Comparison of ENCODE assay signal across 11 cellular contexts in the genomic region with DNA sequence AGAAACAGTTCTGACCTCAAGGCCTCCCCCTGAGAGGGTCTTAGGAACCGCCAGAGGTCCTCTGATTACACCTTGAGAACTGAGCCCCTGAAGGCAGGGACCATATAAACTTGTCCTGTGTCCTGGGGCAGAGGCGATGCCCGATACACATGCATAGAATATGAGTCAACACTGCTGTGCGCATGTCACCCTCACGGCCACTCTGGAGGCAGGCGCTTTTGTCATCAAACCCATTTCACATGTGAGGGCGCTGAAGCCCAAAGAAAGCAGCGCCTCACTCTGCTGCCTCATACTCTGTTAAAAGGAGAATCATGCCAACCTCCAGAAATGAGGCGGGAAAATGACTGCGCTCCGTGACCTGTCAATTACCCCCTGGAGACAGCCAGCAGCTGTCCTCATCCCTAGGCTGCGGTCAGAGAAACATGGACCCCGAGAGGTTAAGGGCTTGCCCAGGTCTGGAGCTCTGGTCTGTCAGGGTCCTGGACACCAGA.
A peak's percentile ranks its signal among the peaks of the same experiment; 100 is the strongest.
DNase-seq lines count a peak whose midpoint lies in the region; ATAC-seq lines count a peak whose summit lies in the region.
"Had no signal": no experiment of that assay in that cellular context is flagged by ENCODE, and none has a peak within 500 bp of the region (broad histone marks: within the 10 kb centered on the region; RNA-seq: fewer than 3 reads in every experiment).

No MANE protein-coding gene starts in this region.

- H3K23ac ChIP-seq in neuronal stem cell (ENCODE audit: low read depth, low read length, poor library complexity), result no peak overlapping the region

- H3K27ac Mint-ChIP-seq in activated naive CD8-positive, alpha-beta T cell treated with anti-CD3 and anti-CD28 coated beads for 36 hours, result no peak overlapping the region
- H3K27ac Mint-ChIP-seq: activated B cell treated with CpG ODN at 0.5 μM for 24 hours; stimulated activated naive CD8-positive, alpha-beta T cell treated with anti-CD3 and anti-CD28 coated beads, Interleukin-15, Interleukin-2, amounts not matched to agents 100 ng/mL and 50 ng/mL, for 24 hours had no signal

- no peaks in the 10 kb centered on the region for H3K36me3 Mint-ChIP-seq in activated naive CD8-positive, alpha-beta T cell treated with anti-CD3 and anti-CD28 coated beads for 36 hours

- H2AK5ac ChIP-seq in neuronal stem cell (ENCODE audit: low read depth, low read length), result no peak overlapping the region

- no peak overlapping the region for H3K4me3 ChIP-seq in neuronal stem cell (ENCODE audit: low read length in 2 of 2)

- H3K4ac ChIP-seq in neuronal stem cell (ENCODE audit: low read length), result no peak overlapping the region

- no peak overlapping the region for H2BK12ac ChIP-seq in neuronal stem cell (ENCODE audit: low read length)

- peak; percentile 82 for DNase-seq in DMS153 (lab: John Stamatoyannopoulos, UW)
- DNase-seq in M059J (ENCODE audit: low read depth), result peak; percentile 15
- DNase-seq in RPMI7951 (ENCODE audit: low read depth), result peak; percentile 9
- no peak for DNase-seq in neuronal stem cell (ENCODE audit: low spot score)
- no peak for DNase-seq in activated naive CD8-positive, alpha-beta T cell treated with anti-CD3 and anti-CD28 coated beads for 36 hours
- DNase-seq: activated B cell treated with CpG ODN at 0.5 μM for 24 hours; NCI-H82; stimulated activated CD4-positive, alpha-beta T cell treated with anti-CD3 and anti-CD28 coated beads, Interleukin-4, amount 100 ng/mL, for 24 hours had no signal

- WGBS in neuronal stem cell (ENCODE audit: extremely low coverage in 2 of 2, insufficient read length in 2 of 2, insufficient replicate concordance in 1 of 2), 2 donors, result no CpG with 5 or more reads among the region's 13 CpGs

- no peak overlapping the region for H4K8ac ChIP-seq in neuronal stem cell (ENCODE audit: low read depth, low read length)

- peaks cover 3% of the 10 kb centered on the region for H3K27me3 Mint-ChIP-seq in activated naive CD8-positive, alpha-beta T cell treated with anti-CD3 and anti-CD28 coated beads for 36 hours
- H3K27me3 Mint-ChIP-seq: stimulated activated naive CD8-positive, alpha-beta T cell treated with anti-CD3 and anti-CD28 coated beads, Interleukin-15, Interleukin-2, amounts not matched to agents 100 ng/mL and 50 ng/mL, for 24 hours had no signal

- H2BK120ac ChIP-seq in neuronal stem cell (ENCODE audit: low read depth, low read length), result no peak overlapping the region

- H2AFZ ChIP-seq in neuronal stem cell (ENCODE audit: low read length), result no peak overlapping the region

- no peak overlapping the region for H3K4me3 Mint-ChIP-seq in activated naive CD8-positive, alpha-beta T cell treated with anti-CD3 and anti-CD28 coated beads for 36 hours
- H3K4me3 Mint-ChIP-seq: activated B cell treated with CpG ODN at 0.5 μM for 24 hours; stimulated activated naive CD8-positive, alpha-beta T cell treated with anti-CD3 and anti-CD28 coated beads, Interleukin-15, Interleukin-2, amounts not matched to agents 100 ng/mL and 50 ng/mL, for 24 hours had no signal

- no peaks in the 10 kb centered on the region for H3K36me3 ChIP-seq in neuronal stem cell (replicated peaks in 1 of 2; ENCODE audit: control insufficient read depth in 2 of 2, insufficient read depth in 2 of 2, low read length in 2 of 2)

- no peak overlapping the region for H3K18ac ChIP-seq in neuronal stem cell (ENCODE audit: low read length)

- no peaks in the 10 kb centered on the region for H3K27me3 ChIP-seq in neuronal stem cell (ENCODE audit: control insufficient read depth in 3 of 3, insufficient read depth in 3 of 3, low read depth in 1 of 3, low read length in 3 of 3)

- no peak overlapping the region for H3K27ac ChIP-seq in neuronal stem cell (replicated peaks; ENCODE audit: low read length)

- no peak overlapping the region for H4K91ac ChIP-seq in neuronal stem cell (ENCODE audit: low read depth, low read length, poor library complexity)

- peaks cover 0 to 2% of the 10 kb centered on the region in 2 donors for H3K9me3 ChIP-seq in neuronal stem cell (replicated peaks in 1 of 2; ENCODE audit: control insufficient read depth in 2 of 2, insufficient read depth in 1 of 2, low read depth in 1 of 2, low read length in 2 of 2)

- H2BK15ac ChIP-seq in neuronal stem cell (ENCODE audit: low read length), result no peak overlapping the region

- H2BK5ac ChIP-seq in neuronal stem cell (ENCODE audit: low read length), result peak overlapping the region; percentile 56

- H3K9ac ChIP-seq in neuronal stem cell (ENCODE audit: low read depth, low read length, poor library complexity), result no peak overlapping the region

- ATAC-seq in HG02798 (IDR thresholded peaks at IDR 0.05; ENCODE audit: poor library complexity, unreplicated experiment) (no peak), GM19463 (IDR thresholded peaks at IDR 0.05; ENCODE audit: unreplicated experiment) (no peak)

- no peak overlapping the region for H3K14ac ChIP-seq in neuronal stem cell (ENCODE audit: low read length)

- H3K4me1 ChIP-seq in neuronal stem cell (ENCODE audit: control insufficient read depth in 2 of 2, insufficient read depth in 1 of 2, low read depth in 1 of 2, low read length in 2 of 2), result peaks cover 0 to 1% of the 10 kb centered on the region in 2 donors

- H3K4me1 Mint-ChIP-seq in activated naive CD8-positive, alpha-beta T cell treated with anti-CD3 and anti-CD28 coated beads for 36 hours, result peaks cover 2% of the 10 kb centered on the region

- H3K79me1 ChIP-seq in neuronal stem cell (ENCODE audit: low read depth, low read length), result no peaks in the 10 kb centered on the region

- no peak overlapping the region for H3K4me2 ChIP-seq in neuronal stem cell (ENCODE audit: insufficient read depth, low read length, poor library complexity, severe bottlenecking)

- H3K9me3 Mint-ChIP-seq in activated naive CD8-positive, alpha-beta T cell treated with anti-CD3 and anti-CD28 coated beads for 36 hours, result no peaks in the 10 kb centered on the region
- H3K9me3 Mint-ChIP-seq: activated B cell treated with CpG ODN at 0.5 μM for 24 hours; stimulated activated naive CD8-positive, alpha-beta T cell treated with anti-CD3 and anti-CD28 coated beads, Interleukin-15, Interleukin-2, amounts not matched to agents 100 ng/mL and 50 ng/mL, for 24 hours had no signal

Comparison
In these comparisons a context has a peak if more than half of its experiments do, and no peak if none do; other contexts are left out.
1. DNase-seq: peak in DMS153 (single experiment), M059J (single experiment) and RPMI7951 (single experiment); none in neuronal stem cell (single experiment) and activated naive CD8-positive, alpha-beta T cell treated with anti-CD3 and anti-CD28 coated beads for 36 hours (single experiment).